27 cellular contexts compared by ENCODE assay signal in the genomic region with DNA sequence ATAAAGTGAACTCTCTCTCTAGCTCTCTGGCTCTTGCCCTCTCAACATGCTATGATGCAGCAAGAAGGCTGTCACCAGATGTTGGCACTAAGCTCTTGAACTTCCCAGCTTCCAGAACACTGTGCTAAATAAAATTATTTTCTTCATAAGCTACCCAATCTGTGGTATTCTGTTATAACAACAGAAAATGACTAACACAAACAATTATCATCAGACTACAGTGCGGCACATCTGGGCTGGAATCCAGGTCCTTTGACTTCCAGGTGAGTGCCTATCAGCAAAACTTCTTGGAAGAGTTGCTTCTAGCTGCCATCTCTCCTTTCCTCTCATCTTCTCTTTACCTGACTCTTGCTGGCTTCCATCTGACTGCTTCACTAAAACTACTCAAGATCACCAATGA. TPM values are rescaled to one million over a fixed set of nuclear protein-coding genes. Genes with fewer than 3 reads are reported as not detected.
DNase-seq lines count a peak whose midpoint lies in the region; ATAC-seq and TF ChIP-seq lines count a peak whose summit lies in the region.
"Had no signal": no experiment of that assay in that cellular context is flagged by ENCODE, and none has a peak within 500 bp of the region (broad histone marks: within the 10 kb centered on the region; RNA-seq: fewer than 3 reads in every experiment).

No MANE protein-coding gene starts in this region.

- in situ Hi-C loops in mammary epithelial cell (cut with MboI; ENCODE audit: low sequenced_read_pairs in 2 of 2) = no loop called here

- no peak for DNase-seq in MCF 10A (ENCODE audit: unreplicated experiment)
- DNase-seq in breast epithelium (ENCODE audit: low spot score in 2 of 2) = no peak
- DNase-seq in mammary epithelial cell = peak; percentile 53
- DNase-seq in epithelial cell of esophagus (ENCODE audit: low read depth) = peak; percentile 35
- DNase-seq in osteoblast (ENCODE audit: insufficient read length, low spot score, missing footprints) = no peak
- DNase-seq in activated naive CD4-positive, alpha-beta T cell treated with anti-CD3 and anti-CD28 coated beads, Interleukin-2, amount 10 ng/mL, durations not matched to agents 7 days and 5 days = no peak
- DNase-seq: 8988T; ACHN; BE2C; C1 segment of cervical spinal cord; CD4-positive, alpha-beta memory T cell; CD4-positive, CD25-positive, alpha-beta regulatory T cell; CD8-positive, alpha-beta memory T cell; COR-L47; DMS 273 treated with DMSO at 0.1 percent for 48 hours; DMS153; DMS53; DMS79; DND-41; EL; GDM1 had no signal

- intact Hi-C loops in MCF 10A (cut with micrococcal nuclease) (no loop called here), breast epithelium (cut with DNase I; ENCODE audit: low total_unique reads) (loop anchor here (10.0 kb wide), 1 partner anchor 1663 kb away; no protein-coding TSS in a partner anchor), mammary epithelial cell (cut with micrococcal nuclease) (no loop called here)

- H3K27ac ChIP-seq in breast epithelium = no peak overlapping the region
- no peak overlapping the region for H3K27ac ChIP-seq in mammary epithelial cell (ENCODE audit: insufficient read depth, low read depth, low read length)
- H3K27ac ChIP-seq in osteoblast (ENCODE audit: low read depth, low read length) = no peak overlapping the region
- H3K27ac ChIP-seq: BLaER1 had no signal

- no peak for ATAC-seq in HG03342 (IDR thresholded peaks at IDR 0.05; ENCODE audit: unreplicated experiment)
- ATAC-seq: GM12878 had no signal

- H3K36me3 ChIP-seq in breast epithelium (no peaks in the 10 kb centered on the region), mammary epithelial cell (ENCODE audit: insufficient read depth, low read length) (no peaks in the 10 kb centered on the region), osteoblast (ENCODE audit: insufficient read depth, low read length) (no peaks in the 10 kb centered on the region)
- H3K36me3 ChIP-seq: BE2C, BLaER1 had no signal

- no peaks in the 10 kb centered on the region for H3K27me3 ChIP-seq in breast epithelium
- H3K27me3 ChIP-seq in mammary epithelial cell (ENCODE audit: insufficient read depth, low read length) = no peaks in the 10 kb centered on the region
- H3K27me3 ChIP-seq in osteoblast (ENCODE audit: insufficient read depth, low read length) = no peaks in the 10 kb centered on the region
- H3K27me3 ChIP-seq: BLaER1 had no signal

- TF ChIP-seq CTCF in MCF 10A (IDR thresholded peaks at IDR 0.05; ENCODE audit: unreplicated experiment) (no peak), breast epithelium (IDR thresholded peaks at IDR 0.05) (no peak), mammary epithelial cell (conservative IDR thresholded peaks at IDR 0.05 in 1 of 2, IDR thresholded peaks at IDR 0.05 in 1 of 2; ENCODE audit: extremely low read depth in 1 of 2, insufficient read depth in 1 of 2, low read depth in 1 of 2, low read length in 2 of 2) (no peak), epithelial cell of esophagus (IDR thresholded peaks at IDR 0.05; ENCODE audit: insufficient read depth, low read depth, low read length, missing control alignments) (no peak), osteoblast (IDR thresholded peaks at IDR 0.05; ENCODE audit: extremely low read depth, low read depth, low read length) (no peak)

- no TSS peak for BruUV-seq in MCF 10A (replicated peaks; lab: Mats Ljungman, UMichigan)
- BruUV-seq in mammary epithelial cell (replicated peaks; lab: Mats Ljungman, UMichigan) = no TSS peak

- H3K27ac Mint-ChIP-seq in MCF 10A (ENCODE audit: low read depth, unreplicated experiment) = peak overlapping the region; percentile 1
- H3K27ac Mint-ChIP-seq in activated naive CD4-positive, alpha-beta T cell treated with anti-CD3 and anti-CD28 coated beads, Interleukin-2, amount 10 ng/mL, durations not matched to agents 7 days and 5 days = no peak overlapping the region
- H3K27ac Mint-ChIP-seq: CD14-positive monocyte; CD4-positive, CD25-positive, alpha-beta regulatory T cell; CD8-positive, alpha-beta memory T cell had no signal

- H2AFZ ChIP-seq in mammary epithelial cell (ENCODE audit: low read depth, low read length) (no peak overlapping the region), osteoblast (ENCODE audit: low read length) (no peak overlapping the region)

- H4K20me1 ChIP-seq in mammary epithelial cell (ENCODE audit: insufficient read depth, low read length) (no peaks in the 10 kb centered on the region), osteoblast (ENCODE audit: insufficient read depth, low read length) (no peaks in the 10 kb centered on the region)
- H4K20me1 ChIP-seq: BLaER1 had no signal

- H3K4me2 ChIP-seq in mammary epithelial cell (ENCODE audit: insufficient read depth, low read depth, low read length) (no peak overlapping the region), osteoblast (ENCODE audit: insufficient read depth, low read length) (no peak overlapping the region)
- H3K4me2 ChIP-seq: BLaER1 had no signal

- POLR2A ChIA-PET in MCF 10A (lab: Yijun Ruan, JAX) = interaction anchor here (0.6 to 9.3 kb wide), 5 partner anchors 11 to 982 kb away, joined by 3 to 95 read pairs (median 5); a partner anchor contains a TSS

- no peaks in the 10 kb centered on the region for H3K36me3 Mint-ChIP-seq in MCF 10A (ENCODE audit: insufficient read depth, unreplicated experiment)
- no peaks in the 10 kb centered on the region for H3K36me3 Mint-ChIP-seq in activated naive CD4-positive, alpha-beta T cell treated with anti-CD3 and anti-CD28 coated beads, Interleukin-2, amount 10 ng/mL, durations not matched to agents 7 days and 5 days
- H3K36me3 Mint-ChIP-seq: CD14-positive monocyte; CD4-positive, alpha-beta memory T cell; CD4-positive, CD25-positive, alpha-beta regulatory T cell; CD8-positive, alpha-beta memory T cell had no signal

- H3K9me3 ChIP-seq in breast epithelium = no peaks in the 10 kb centered on the region
- H3K9me3 ChIP-seq in mammary epithelial cell (replicated peaks; ENCODE audit: insufficient read depth, low read length) = no peaks in the 10 kb centered on the region
- no peaks in the 10 kb centered on the region for H3K9me3 ChIP-seq in osteoblast (ENCODE audit: low read depth, low read length)
- H3K9me3 ChIP-seq: BE2C had no signal

- WGBS in mammary epithelial cell (ENCODE audit: low coverage, missing lambda C conversion rate) = 21% methylated on average over 1 of the region's 1 CpG

- no peak overlapping the region for H3K4me3 Mint-ChIP-seq in MCF 10A (ENCODE audit: unreplicated experiment)
- no peak overlapping the region for H3K4me3 Mint-ChIP-seq in activated naive CD4-positive, alpha-beta T cell treated with anti-CD3 and anti-CD28 coated beads, Interleukin-2, amount 10 ng/mL, durations not matched to agents 7 days and 5 days
- H3K4me3 Mint-ChIP-seq: CD14-positive monocyte; CD4-positive, alpha-beta memory T cell; CD4-positive, CD25-positive, alpha-beta regulatory T cell; CD8-positive, alpha-beta memory T cell had no signal

- no peak overlapping the region for H3K4me3 ChIP-seq in breast epithelium
- H3K4me3 ChIP-seq in mammary epithelial cell (replicated peaks in 1 of 3; ENCODE audit: insufficient read depth in 1 of 3, low read depth in 2 of 3, low read length in 3 of 3) = no peak overlapping the region
- H3K4me3 ChIP-seq in epithelial cell of esophagus (ENCODE audit: low read length) = no peak overlapping the region
- H3K4me3 ChIP-seq in osteoblast (ENCODE audit: insufficient read depth, low read length) = no peak overlapping the region
- H3K4me3 ChIP-seq: BLaER1, GM12878 had no signal

- H3K79me2 ChIP-seq in mammary epithelial cell (ENCODE audit: insufficient read depth, low read length) (peaks cover 87% of the 10 kb centered on the region), osteoblast (ENCODE audit: insufficient read depth, low read length) (peaks cover 9% of the 10 kb centered on the region)

- H3K9me3 Mint-ChIP-seq in MCF 10A (ENCODE audit: unreplicated experiment) = peaks cover 5% of the 10 kb centered on the region
- no peaks in the 10 kb centered on the region for H3K9me3 Mint-ChIP-seq in activated naive CD4-positive, alpha-beta T cell treated with anti-CD3 and anti-CD28 coated beads, Interleukin-2, amount 10 ng/mL, durations not matched to agents 7 days and 5 days
- H3K9me3 Mint-ChIP-seq: CD4-positive, CD25-positive, alpha-beta regulatory T cell; CD8-positive, alpha-beta memory T cell had no signal

- no peaks in the 10 kb centered on the region for H3K27me3 Mint-ChIP-seq in MCF 10A (ENCODE audit: insufficient read depth, unreplicated experiment)
- H3K27me3 Mint-ChIP-seq in activated naive CD4-positive, alpha-beta T cell treated with anti-CD3 and anti-CD28 coated beads, Interleukin-2, amount 10 ng/mL, durations not matched to agents 7 days and 5 days = no peaks in the 10 kb centered on the region

- CTCF ChIA-PET in MCF 10A (lab: Yijun Ruan, JAX) (interaction anchor here (1.2 kb wide), 1 partner anchor 50 kb away, joined by 4 read pairs; no protein-coding TSS in a partner anchor), mammary epithelial cell (lab: Charles Lee; ENCODE audit: low non-redundant PET) (no interaction called here)
- CTCF ChIA-PET in activated naive CD4-positive, alpha-beta T cell treated with anti-CD3 and anti-CD28 coated beads, Interleukin-2, amount 10 ng/mL, durations not matched to agents 7 days and 5 days (lab: Charles Lee) = no interaction called here

- no peak for TF ChIP-seq POLR2A in breast epithelium (IDR thresholded peaks at IDR 0.05)

- H3K4me1 ChIP-seq in breast epithelium (no peaks in the 10 kb centered on the region), mammary epithelial cell (ENCODE audit: insufficient read depth, low read length) (peaks cover 45% of the 10 kb centered on the region), osteoblast (ENCODE audit: insufficient read depth, low read length) (no peaks in the 10 kb centered on the region)
- H3K4me1 ChIP-seq: BE2C had no signal

- no peak overlapping the region for H3K9ac ChIP-seq in mammary epithelial cell (ENCODE audit: insufficient read depth, low read length)
- H3K9ac ChIP-seq: BLaER1 had no signal

- peaks cover 34% of the 10 kb centered on the region for H3K4me1 Mint-ChIP-seq in MCF 10A (ENCODE audit: insufficient read depth, unreplicated experiment)
- no peaks in the 10 kb centered on the region for H3K4me1 Mint-ChIP-seq in activated naive CD4-positive, alpha-beta T cell treated with anti-CD3 and anti-CD28 coated beads, Interleukin-2, amount 10 ng/mL, durations not matched to agents 7 days and 5 days
- H3K4me1 Mint-ChIP-seq: CD14-positive monocyte; CD4-positive, alpha-beta memory T cell; CD4-positive, CD25-positive, alpha-beta regulatory T cell; CD8-positive, alpha-beta memory T cell had no signal

- dilution Hi-C loops in mammary epithelial cell (cut with HindIII; ENCODE audit: low sequenced_read_pairs) = no loop called here

RNA-seq across cellular contexts. Expression of a gene that starts 20.4 kb away (rescaled TPM):
- total RNA-seq in MCF 10A (2022) (14.1 and 15.3 TPM in 2 replicates), breast epithelium (1 to 10 TPM in 2 of 3 donors, under 1 TPM in 1; 0.66 to 1.8 (median 1.8) TPM), mammary epithelial cell (10 to 100 TPM; 20.2 to 24.1 TPM), osteoblast (9.8 and 12.4 TPM in 2 replicates)
- 19.5 TPM for polyA plus RNA-seq in mammary epithelial cell
- 14.0 TPM for polyA minus RNA-seq in mammary epithelial cell
- total RNA-seq: A673; CD4-positive, alpha-beta memory T cell; CD4-positive, CD25-positive, alpha-beta regulatory T cell; CD8-positive, alpha-beta memory T cell; G401 had no signal
- polyA plus RNA-seq: CD4-positive, alpha-beta memory T cell; CD4-positive, CD25-positive, alpha-beta regulatory T cell; CD8-positive, alpha-beta memory T cell had no signal

RNA-seq across cellular contexts. Expression of a gene that starts 34.3 kb away (rescaled TPM):
- 39.9 and 41.8 TPM in 2 replicates for total RNA-seq in MCF 10A (2022)
- total RNA-seq in breast epithelium = 10 to 100 TPM; 31.8 to 48.7 (median 40.3) TPM
- total RNA-seq in mammary epithelial cell = 10 to 100 TPM; 32.3 to 38.8 TPM
- 29.7 TPM for polyA plus RNA-seq in mammary epithelial cell
- polyA minus RNA-seq in mammary epithelial cell = 50.3 TPM
- 43.1 and 47.1 TPM in 2 replicates for total RNA-seq in osteoblast

Comparison
In these comparisons a context has a peak if more than half of its experiments do, and no peak if none do; other contexts are left out.
1. DNase-seq: peak in mammary epithelial cell (single experiment) and epithelial cell of esophagus (single experiment); none in MCF 10A (single experiment), breast epithelium (0 of 2), osteoblast (single experiment) and activated naive CD4-positive, alpha-beta T cell treated with anti-CD3 and anti-CD28 coated beads, Interleukin-2, amount 10 ng/mL, durations not matched to agents 7 days and 5 days (single experiment).